Comparison of ENCODE assay signal across 8 cellular contexts in genomic region chr14:20305265-20306078, GRCh38. TPM values are rescaled to one million over a fixed set of nuclear protein-coding genes. Genes with fewer than 3 reads are reported as not detected.
DNase-seq lines count a peak whose midpoint lies in the region; ATAC-seq and TF ChIP-seq lines count a peak whose summit lies in the region.

TTC5 (minus strand) TSS chr14:20305951; CDS start chr14:20305937, 14 bp downstream.

- H3K27me3 Mint-ChIP-seq in naive thymus-derived CD4-positive, alpha-beta T cell, result no peaks in the 10 kb centered on the region
- H3K27me3 Mint-ChIP-seq in stimulated activated naive B cell treated with anti-CD40 and anti-IgM and Interleukin-4, amounts not matched to agents 10 μg/mL and 1 μg/mL and 100 μg/mL, for 72 hours, result no peaks in the 10 kb centered on the region

- peaks cover 0 to 19% (median 19%) of the 10 kb centered on the region in 5 donors for H3K36me3 Mint-ChIP-seq in naive thymus-derived CD4-positive, alpha-beta T cell
- peaks cover 19 to 25% of the 10 kb centered on the region in 2 donors for H3K36me3 Mint-ChIP-seq in stimulated activated naive B cell treated with anti-CD40 and anti-IgM and Interleukin-4, amounts not matched to agents 10 μg/mL and 1 μg/mL and 100 μg/mL, for 72 hours

- H3K9me3 ChIP-seq in KOPT-K1 (ENCODE audit: insufficient read depth, low read length, poor library complexity, severe bottlenecking), result no peaks in the 10 kb centered on the region
- H3K9me3 ChIP-seq in Peyer's patch, result no peaks in the 10 kb centered on the region
- no peaks in the 10 kb centered on the region for H3K9me3 ChIP-seq in fibroblast of lung (ENCODE audit: control insufficient read depth, insufficient read depth, low read depth, low read length)
- no peaks in the 10 kb centered on the region for H3K9me3 ChIP-seq in naive thymus-derived CD4-positive, alpha-beta T cell (ENCODE audit: control insufficient read depth in 2 of 3, low read length in 3 of 3)

- peak within 1 kb of the TSS; percentile 78 to 95 (median 90) for H3K27ac Mint-ChIP-seq in naive thymus-derived CD4-positive, alpha-beta T cell
- peak within 1 kb of the TSS; percentile 63 for H3K27ac Mint-ChIP-seq in stimulated activated naive B cell treated with anti-CD40 and anti-IgM and Interleukin-4, amounts not matched to agents 10 μg/mL and 1 μg/mL and 100 μg/mL, for 72 hours

- H3K36me3 ChIP-seq in KOPT-K1 (ENCODE audit: insufficient read depth, low read length), result peaks cover 16% of the 10 kb centered on the region; the same call in 1 of the 2 replicates
- H3K36me3 ChIP-seq in Peyer's patch, result peaks cover 0 to 11% (median 0%) of the 10 kb centered on the region in 3 donors
- H3K36me3 ChIP-seq in fibroblast of lung (ENCODE audit: control insufficient read depth, insufficient read depth, low read length), result peaks cover under 1% of the 10 kb centered on the region
- H3K36me3 ChIP-seq in naive thymus-derived CD4-positive, alpha-beta T cell (ENCODE audit: control insufficient read depth in 2 of 3, insufficient read depth in 3 of 3, low read length in 3 of 3), result peaks cover 4 to 14% (median 6%) of the 10 kb centered on the region in 3 experiments

- H3K9me3 Mint-ChIP-seq in naive thymus-derived CD4-positive, alpha-beta T cell, result peaks cover 0 to 4% (median 0%) of the 10 kb centered on the region in 11 donors
- H3K9me3 Mint-ChIP-seq in stimulated activated naive B cell treated with anti-CD40 and anti-IgM and Interleukin-4, amounts not matched to agents 10 μg/mL and 1 μg/mL and 100 μg/mL, for 72 hours, result no peaks in the 10 kb centered on the region

- CTCF ChIA-PET in naive thymus-derived CD4-positive, alpha-beta T cell (lab: Charles Lee), result interaction anchor here (1.0 kb wide), 1 partner anchor 303 kb away, joined by 4 read pairs; no protein-coding TSS in a partner anchor

- H3K4me1 ChIP-seq in Peyer's patch (peaks cover 0 to 6% (median 4%) of the 10 kb centered on the region in 4 donors), fibroblast of lung (ENCODE audit: control insufficient read depth, extremely low read depth, insufficient read depth, low read length) (peaks cover 2% of the 10 kb centered on the region)
- H3K4me1 ChIP-seq in naive thymus-derived CD4-positive, alpha-beta T cell (ENCODE audit: control insufficient read depth in 2 of 2, insufficient read depth in 2 of 2, low read length in 2 of 2), result peaks cover 9 to 14% of the 10 kb centered on the region in 2 donors

- peak within 1 kb of the TSS; percentile 96 for H2AFZ ChIP-seq in fibroblast of lung (ENCODE audit: low read length)

- no peak for TF ChIP-seq POLR2A in Peyer's patch (IDR thresholded peaks at IDR 0.05)

- POLR2A ChIA-PET in naive thymus-derived CD4-positive, alpha-beta T cell (lab: Charles Lee), result interaction anchor here (2.7 kb wide), 1 partner anchor 13 kb away, joined by 10 read pairs; no protein-coding TSS in a partner anchor

- peak within 1 kb of the TSS; percentile 18 for H3K9ac ChIP-seq in fibroblast of lung (ENCODE audit: insufficient read depth, low read length)

- peaks cover 22 to 44% (median 38%) of the 10 kb centered on the region in 7 donors for H3K4me1 Mint-ChIP-seq in naive thymus-derived CD4-positive, alpha-beta T cell
- H3K4me1 Mint-ChIP-seq in stimulated activated naive B cell treated with anti-CD40 and anti-IgM and Interleukin-4, amounts not matched to agents 10 μg/mL and 1 μg/mL and 100 μg/mL, for 72 hours, result peaks cover 8 to 22% of the 10 kb centered on the region in 2 donors

- TF ChIP-seq CTCF in Peyer's patch (IDR thresholded peaks at IDR 0.05) (peak; percentile 56 to 94 (median 78)), fibroblast of lung (conservative IDR thresholded peaks at IDR 0.05 in 1 of 2, IDR thresholded peaks at IDR 0.05 in 1 of 2; ENCODE audit: low read depth in 1 of 2, low read length in 2 of 2) (peak; percentile 92 to 98)

- H3K4me3 ChIP-seq in Peyer's patch, result peak within 1 kb of the TSS; percentile 42 to 82 (median 70)
- peak within 1 kb of the TSS; percentile 63 to 87 (median 72) for H3K4me3 ChIP-seq in fibroblast of lung (replicated peaks in 1 of 4; ENCODE audit: control extremely low read depth in 1 of 4, insufficient read depth in 1 of 4, low read depth in 3 of 4, low read length in 4 of 4)
- peak within 1 kb of the TSS; percentile 64 for H3K4me3 ChIP-seq in naive thymus-derived CD4-positive, alpha-beta T cell (ENCODE audit: low read length)

- H4K20me1 ChIP-seq in fibroblast of lung (ENCODE audit: control insufficient read depth, extremely low read depth, insufficient read depth, low read length), result no peaks in the 10 kb centered on the region

- peaks cover 9% of the 10 kb centered on the region for H3K79me2 ChIP-seq in fibroblast of lung (ENCODE audit: control insufficient read depth, insufficient read depth, low read length)

- peak within 1 kb of the TSS; percentile 99 for H3K4me2 ChIP-seq in fibroblast of lung (ENCODE audit: extremely low read depth, insufficient read depth, low read length)

- peak; percentile 96 for ATAC-seq in GM21737 (IDR thresholded peaks at IDR 0.05; ENCODE audit: unreplicated experiment)
- ATAC-seq in naive thymus-derived CD4-positive, alpha-beta T cell, result peak; percentile 100
- ATAC-seq in stimulated activated naive B cell treated with anti-CD40 and anti-IgM and Interleukin-4, amounts not matched to agents 10 μg/mL and 1 μg/mL and 100 μg/mL, for 72 hours (replicated peaks), result peak; percentile 96

- no peaks in the 10 kb centered on the region for H3K27me3 ChIP-seq in Peyer's patch
- H3K27me3 ChIP-seq in fibroblast of lung (ENCODE audit: control insufficient read depth, insufficient read depth, low read length), result no peaks in the 10 kb centered on the region
- no peaks in the 10 kb centered on the region for H3K27me3 ChIP-seq in naive thymus-derived CD4-positive, alpha-beta T cell (ENCODE audit: control insufficient read depth in 2 of 2, insufficient read depth in 2 of 2, low read length in 2 of 2)

- H3K27ac ChIP-seq in KOPT-K1 (ENCODE audit: low read depth, low read length, poor library complexity, severe bottlenecking) (peak within 1 kb of the TSS; percentile 51), Peyer's patch (peak within 1 kb of the TSS in 2 of 4 donors; percentile 36 to 66), fibroblast of lung (ENCODE audit: insufficient read depth, low read length) (peak within 1 kb of the TSS; percentile 62)
- H3K27ac ChIP-seq in naive thymus-derived CD4-positive, alpha-beta T cell (ENCODE audit: low read depth, low read length), result peak within 1 kb of the TSS; percentile 75

- DNase-seq in DMS79 treated with DMSO at 0.1 percent for 48 hours (lab: John Stamatoyannopoulos, UW), result peak; percentile 93
- DNase-seq in Peyer's patch, result peak; percentile 81 to 93 (median 88)
- DNase-seq in activated T-cell treated with anti-CD3 and anti-CD28 coated beads, Interleukin-2, amount 50 U/mL, for 48 hours, result peak; percentile 93 to 95
- DNase-seq in fibroblast of lung (ENCODE audit: low read depth in 2 of 2), result peak; percentile 84 to 93
- DNase-seq in naive thymus-derived CD4-positive, alpha-beta T cell, result peak; percentile 82 to 96 (median 89)
- DNase-seq in stimulated activated naive B cell treated with anti-CD40 and anti-IgM and Interleukin-4, amounts not matched to agents 10 μg/mL and 1 μg/mL and 100 μg/mL, for 72 hours, result peak; percentile 83

- intact Hi-C loops in naive thymus-derived CD4-positive, alpha-beta T cell (cut with micrococcal nuclease), result loop anchor here in 1 of 2 donors (1.0 kb wide), 1 partner anchor 38 kb away; the partner anchor contains the start of gene PARP2

- H3K4me3 Mint-ChIP-seq in naive thymus-derived CD4-positive, alpha-beta T cell, result peak within 1 kb of the TSS; percentile 88 to 99 (median 94)
- peak within 1 kb of the TSS; percentile 84 for H3K4me3 Mint-ChIP-seq in stimulated activated naive B cell treated with anti-CD40 and anti-IgM and Interleukin-4, amounts not matched to agents 10 μg/mL and 1 μg/mL and 100 μg/mL, for 72 hours

RNA-seq across cellular contexts. Expression of gene TTC5, which starts in this region (rescaled TPM):
- total RNA-seq in Peyer's patch (10 to 100 TPM in 3 of 4 donors, 1 to 10 TPM in 1; 9.1 to 13.2 (median 11.6) TPM), fibroblast of lung (20.0 and 22.0 TPM in 2 replicates)
- polyA plus RNA-seq in fibroblast of lung, result 20.3 and 22.4 TPM in 2 replicates
- polyA plus RNA-seq in fibroblast of lung (2012), result 16.0 and 16.7 TPM in 2 replicates
- polyA minus RNA-seq in fibroblast of lung (ENCODE audit: low replicate concordance), result 10.6 and 17.0 TPM in 2 replicates
- total RNA-seq in naive thymus-derived CD4-positive, alpha-beta T cell, result 10 to 100 TPM; 16.4 to 30.1 (median 20.3) TPM
- polyA plus RNA-seq in naive thymus-derived CD4-positive, alpha-beta T cell, result 10 to 100 TPM; 20.8 to 21.3 TPM
